ENCODE assay signal across 8 cellular contexts in genomic region chr2:231780123-231780908, GRCh38. TPM values are rescaled to one million over a fixed set of nuclear protein-coding genes. Genes with fewer than 3 reads are reported as not detected.
DNase-seq lines count a peak whose midpoint lies in the region; ATAC-seq, FAIRE-seq and TF ChIP-seq lines count a peak whose summit lies in the region.

No MANE protein-coding gene starts in this region.

- H3K4me1 ChIP-seq in GM12878 (ENCODE audit: control insufficient read depth, insufficient read depth, low read length): peaks cover 4% of the 10 kb centered on the region
- H3K4me1 ChIP-seq in stomach smooth muscle (ENCODE audit: control insufficient read depth, insufficient read depth, low read length): peaks cover 13% of the 10 kb centered on the region

- H3K9me3 Mint-ChIP-seq in activated naive CD4-positive, alpha-beta T cell treated with anti-CD3 and anti-CD28 coated beads for 36 hours: no peaks in the 10 kb centered on the region

- H3K27ac ChIP-seq in GM12878 (ENCODE audit: control insufficient read depth, insufficient read depth): no peak overlapping the region
- H3K27ac ChIP-seq in layer of hippocampus (ENCODE audit: low read depth, low read length): peak overlapping the region; percentile 97
- H3K27ac ChIP-seq in stomach smooth muscle (ENCODE audit: low read length): peak overlapping the region; percentile 73

- no TSS peak for BruUV-seq in GM12878 (replicated peaks; lab: Mats Ljungman, UMichigan)

- no peaks in the 10 kb centered on the region; the same call in 1 of the 2 replicates for H4K20me1 ChIP-seq in GM12878 (ENCODE audit: control insufficient read depth, insufficient read depth)

- RAD21 ChIA-PET in GM12878 (lab: Charles Lee; ENCODE audit: unreplicated experiment): interaction anchor here (1.0 to 1.5 kb wide), 4 partner anchors 8 to 67 kb away, joined by 3 to 4 read pairs (median 3); no protein-coding TSS in a partner anchor

- no peak overlapping the region for H2AFZ ChIP-seq in GM12878 (ENCODE audit: control insufficient read depth, low read depth, low read length)

- CTCF ChIA-PET in activated naive CD4-positive, alpha-beta T cell treated with anti-CD3 and anti-CD28 coated beads for 36 hours (lab: Charles Lee): interaction anchor here (0.6 to 2.1 kb wide), 4 partner anchors 13 to 105 kb away, joined by 3 to 10 read pairs (median 4); no protein-coding TSS in a partner anchor
- CTCF ChIA-PET in GM12878 (lab: Yijun Ruan, JAX): interaction anchor here (1.0 to 1.8 kb wide), 4 partner anchors 9 to 300 kb away, joined by 3 to 8 read pairs (median 3); no protein-coding TSS in a partner anchor

- H3K9ac ChIP-seq in GM12878 (ENCODE audit: control insufficient read depth, insufficient read depth, low read length): peak overlapping the region; percentile 75
- peak overlapping the region; percentile 66 to 82 for H3K9ac ChIP-seq in stomach smooth muscle (ENCODE audit: low read length in 2 of 2)

- TF ChIP-seq RAD21 in GM12878 (IDR thresholded peaks at IDR 0.05; ENCODE audit: insufficient read depth, low read depth, low read length): no peak

- FAIRE-seq in GM12878 (lab: Jason Lieb, UNC): no peak

- intact Hi-C loops in activated naive CD4-positive, alpha-beta T cell treated with anti-CD3 and anti-CD28 coated beads for 36 hours (cut with micrococcal nuclease): loop anchor here (5.0 to 10.0 kb wide), 2 partner anchors 537 to 914 kb away; partner anchors contain the start of gene GIGYF2
- intact Hi-C loops in GM12878 (cut with micrococcal nuclease; ENCODE audit: unreplicated experiment): loop anchor here (2.0 kb wide), 2 partner anchors 60 to 104 kb away; no protein-coding TSS in a partner anchor

- H3K9me3 ChIP-seq in MG63: no peaks in the 10 kb centered on the region
- H3K9me3 ChIP-seq in GM12878 (replicated peaks; ENCODE audit: control insufficient read depth, insufficient read depth, low read length): no peaks in the 10 kb centered on the region
- H3K9me3 ChIP-seq in stomach smooth muscle (ENCODE audit: control insufficient read depth in 2 of 2, low read length in 2 of 2): no peaks in the 10 kb centered on the region

- H3K36me3 Mint-ChIP-seq in activated naive CD4-positive, alpha-beta T cell treated with anti-CD3 and anti-CD28 coated beads for 36 hours (ENCODE audit: low read depth): no peaks in the 10 kb centered on the region

- peak overlapping the region; percentile 92 for H3K4me3 Mint-ChIP-seq in activated naive CD4-positive, alpha-beta T cell treated with anti-CD3 and anti-CD28 coated beads for 36 hours

- no peaks in the 10 kb centered on the region for H3K27me3 Mint-ChIP-seq in activated naive CD4-positive, alpha-beta T cell treated with anti-CD3 and anti-CD28 coated beads for 36 hours (ENCODE audit: low read depth)

- peak; percentile 45 for DNase-seq in activated naive CD4-positive, alpha-beta T cell treated with anti-CD3 and anti-CD28 coated beads for 36 hours
- no peak for DNase-seq in activated naive CD4-positive, alpha-beta T cell treated with anti-CD3 and anti-CD28 coated beads, Interleukin-2, amount 50 U/mL, for 16 hours
- DNase-seq in MG63 (peak; percentile 12), GM12878 (ENCODE audit: low read depth, low spot score) (no peak), HCEC 1CT (no peak)

- ATAC-seq in GM12878 (peak; percentile 41), HG03457 (IDR thresholded peaks at IDR 0.05; ENCODE audit: unreplicated experiment) (no peak)

- no peak for TF ChIP-seq CTCF in GM12878 (IDR thresholded peaks at IDR 0.05 in 2 of 3, conservative IDR thresholded peaks at IDR 0.05 in 1 of 3; ENCODE audit: control insufficient read depth in 2 of 3, extremely low read depth in 1 of 3, insufficient read depth in 1 of 3, low read depth in 3 of 3, low read length in 3 of 3)

- SMC1A ChIA-PET in GM12878 (lab: Charles Lee; ENCODE audit: uncharacterized antibody, unreplicated experiment): interaction anchor here (1.4 kb wide), 1 partner anchor 59 kb away, joined by 5 read pairs; no protein-coding TSS in a partner anchor

- POLR2A ChIA-PET in GM12878 (lab: Charles Lee): interaction anchor here (0.5 to 2.4 kb wide), 9 partner anchors 9 to 175 kb away, joined by 3 to 9 read pairs (median 4); no protein-coding TSS in a partner anchor

- H3K27ac Mint-ChIP-seq in activated naive CD4-positive, alpha-beta T cell treated with anti-CD3 and anti-CD28 coated beads for 36 hours: no peak overlapping the region

- peak overlapping the region; percentile 77 for H3K4me2 ChIP-seq in GM12878 (ENCODE audit: control insufficient read depth, insufficient read depth)

- peaks cover 25% of the 10 kb centered on the region for H3K79me2 ChIP-seq in GM12878 (ENCODE audit: control insufficient read depth, insufficient read depth, low read length)

- no peak for TF ChIP-seq POLR2A in GM12878 (IDR thresholded peaks at IDR 0.05; ENCODE audit: low read depth, low read length)

- H3K27me3 ChIP-seq in MG63: no peaks in the 10 kb centered on the region
- no peaks in the 10 kb centered on the region for H3K27me3 ChIP-seq in GM12878 (replicated peaks in 1 of 2; ENCODE audit: control insufficient read depth in 2 of 2, insufficient read depth in 2 of 2, low read length in 1 of 2)
- H3K27me3 ChIP-seq in layer of hippocampus (ENCODE audit: control insufficient read depth, insufficient read depth, low read length): no peaks in the 10 kb centered on the region
- no peaks in the 10 kb centered on the region for H3K27me3 ChIP-seq in stomach smooth muscle (ENCODE audit: control insufficient read depth in 1 of 2, insufficient read depth in 2 of 2, low read length in 2 of 2)

- WGBS in GM12878 (ENCODE audit: insufficient coverage, insufficient replicate concordance, low lambda C conversion rate, missing lambda C conversion rate): 33% methylated on average over 28 of the region's 51 CpGs

- H3K36me3 ChIP-seq in MG63 (no peaks in the 10 kb centered on the region), GM12878 (ENCODE audit: control insufficient read depth in 2 of 2, insufficient read depth in 2 of 2, low read length in 1 of 2) (no peaks in the 10 kb centered on the region), stomach smooth muscle (ENCODE audit: control insufficient read depth in 2 of 2, insufficient read depth in 2 of 2, low read length in 2 of 2) (no peaks in the 10 kb centered on the region)

- H3K4me3 ChIP-seq in MG63 (peak overlapping the region; percentile 96), GM12878 (peak overlapping the region; percentile 91), stomach smooth muscle (ENCODE audit: low read length in 2 of 2) (peak overlapping the region; percentile 83 to 99)

- no peak for TF ChIP-seq EP300 in GM12878 (IDR thresholded peaks at IDR 0.05; ENCODE audit: borderline replicate concordance in 1 of 2, control insufficient read depth in 1 of 2, low read depth in 2 of 2, low read length in 2 of 2)

- peaks cover 40% of the 10 kb centered on the region for H3K4me1 Mint-ChIP-seq in activated naive CD4-positive, alpha-beta T cell treated with anti-CD3 and anti-CD28 coated beads for 36 hours (ENCODE audit: low read depth)

- in situ Hi-C loops in GM12878 (cut with MboI): no loop called here

TF ChIP-seq in GM12878, 131 proteins besides CTCF, POLR2A, EP300 and RAD21 (continues in another document):
- TF ChIP-seq MXI1 (IDR thresholded peaks at IDR 0.05; ENCODE audit: low read depth, low read length) (0 out of 2 replicates have a peak, but pooled peaks have one; percentile 44), TAF1 (IDR thresholded peaks at IDR 0.05; ENCODE audit: borderline replicate concordance, low read depth, low read length) (no peak), RUNX3 (IDR thresholded peaks at IDR 0.05; ENCODE audit: low read length) (peak; percentile 44; the same call in 1 of the 2 replicates)

RNA-seq across cellular contexts. Expression of gene PDE6D, which starts 0.8 kb away (rescaled TPM):
- total RNA-seq in activated naive CD4-positive, alpha-beta T cell treated with anti-CD3 and anti-CD28 coated beads for 36 hours: 10 to 100 TPM; 25.6 to 27.1 TPM
- 29.7 and 35.9 TPM in 2 replicates for total RNA-seq in MG63 (2014; rRNA removed; shearing (Covaris generic); ENCODE audit: low replicate concordance)
- total RNA-seq in GM12878 (2013; cell fraction: nucleolus; rRNA removed): 32.4 and 37.4 TPM in 2 replicates
- total RNA-seq in GM12878 (2014; rRNA removed) (51.1 and 56.9 TPM in 2 replicates), GM12878 (2014; rRNA removed; fragmentation: Illumina TruSeq; extraction: Trizol) (46.0 and 48.0 TPM in 2 replicates), GM12878 (2021) (39.2 and 42.6 TPM in 2 replicates)
- 27.4 TPM for polyA plus RNA-seq in GM12878 (2011; ENCODE audit: low read depth)
- polyA plus RNA-seq in GM12878 (2011; rRNA removed) (62.5 and 66.9 TPM in 2 replicates), GM12878 (2014; fragmentation: Illumina TruSeq; extraction: Trizol) (66.2 and 86.5 TPM in 2 replicates), GM12878 (2014; fragmentation: Nextera tagmentation; extraction: Ambion mirVana) (10 to 100 TPM in 1 of 2 experiments, 1 to 10 TPM in 1; 8.2 to 15.9 TPM), GM12878 (2014; rRNA removed) (47.2 and 61.3 TPM in 2 replicates), GM12878 (2016; fragmentation: Nextera tagmentation; extraction: Ambion mirVana) (10 to 100 TPM; 68.9 to 69.4 TPM)
- 51.4 and 53.3 TPM in 2 replicates for polyA plus RNA-seq in GM12878 (2011; cell fraction: cytosol; rRNA removed)
- 20.3 and 28.7 TPM in 2 replicates for polyA plus RNA-seq in GM12878 (2011; cell fraction: nucleus; rRNA removed)
- 22.3 and 25.5 TPM in 2 replicates for polyA plus RNA-seq in GM12878 (2012)
- polyA minus RNA-seq in GM12878 (2011; rRNA and poly(A)+ RNA removed): 23.3 and 31.5 TPM in 2 replicates
- polyA minus RNA-seq in GM12878 (2011; cell fraction: cytosol; rRNA and poly(A)+ RNA removed): 5.5 and 7.0 TPM in 2 replicates
- polyA minus RNA-seq in GM12878 (2011; cell fraction: nucleus; rRNA and poly(A)+ RNA removed): 6.2 and 8.4 TPM in 2 replicates

RNA-seq across cellular contexts. Expression of gene COPS7B, which starts 5.9 kb away (rescaled TPM):
- 10 to 100 TPM; 47.3 to 52.8 TPM for total RNA-seq in activated naive CD4-positive, alpha-beta T cell treated with anti-CD3 and anti-CD28 coated beads for 36 hours
- 40.6 and 56.4 TPM in 2 replicates for total RNA-seq in MG63 (2014; rRNA removed; shearing (Covaris generic); ENCODE audit: low replicate concordance)
- 55.7 and 60.4 TPM in 2 replicates for total RNA-seq in GM12878 (2013; cell fraction: nucleolus; rRNA removed)
- total RNA-seq in GM12878 (2014; rRNA removed) (30.6 and 40.2 TPM in 2 replicates), GM12878 (2014; rRNA removed; fragmentation: Illumina TruSeq; extraction: Trizol) (17.6 and 18.0 TPM in 2 replicates), GM12878 (2021) (37.1 and 40.6 TPM in 2 replicates)
- 21.9 TPM for polyA plus RNA-seq in GM12878 (2011; ENCODE audit: low read depth)
- polyA plus RNA-seq in GM12878 (2011; rRNA removed) (46.6 and 58.8 TPM in 2 replicates), GM12878 (2014; fragmentation: Illumina TruSeq; extraction: Trizol) (28.5 and 39.0 TPM in 2 replicates), GM12878 (2014; fragmentation: Nextera tagmentation; extraction: Ambion mirVana) (1 to 10 TPM; 6.3 to 9.6 TPM), GM12878 (2014; rRNA removed) (46.6 and 50.3 TPM in 2 replicates), GM12878 (2016; fragmentation: Nextera tagmentation; extraction: Ambion mirVana) (10 to 100 TPM; 42.8 to 44.1 TPM)
- polyA plus RNA-seq in GM12878 (2011; cell fraction: cytosol; rRNA removed): 60.4 and 61.3 TPM in 2 replicates
- polyA plus RNA-seq in GM12878 (2011; cell fraction: nucleus; rRNA removed): 87.3 and 94.7 TPM in 2 replicates
- 23.0 and 28.6 TPM in 2 replicates for polyA plus RNA-seq in GM12878 (2012)
- 33.9 and 37.1 TPM in 2 replicates for polyA minus RNA-seq in GM12878 (2011; rRNA and poly(A)+ RNA removed)
- polyA minus RNA-seq in GM12878 (2011; cell fraction: cytosol; rRNA and poly(A)+ RNA removed): 17.0 and 17.6 TPM in 2 replicates
- 18.7 and 28.3 TPM in 2 replicates for polyA minus RNA-seq in GM12878 (2011; cell fraction: nucleus; rRNA and poly(A)+ RNA removed)

Comparison
In these comparisons a context has a peak if more than half of its experiments do, and no peak if none do; other contexts are left out.
1. DNase-seq: peak in activated naive CD4-positive, alpha-beta T cell treated with anti-CD3 and anti-CD28 coated beads for 36 hours (single experiment) and MG63 (single experiment); none in activated naive CD4-positive, alpha-beta T cell treated with anti-CD3 and anti-CD28 coated beads, Interleukin-2, amount 50 U/mL, for 16 hours (single experiment), GM12878 (single experiment) and HCEC 1CT (single experiment).
2. Peak in every context shown above with its lines, with median percentiles within 50 percentile points of each other: H3K4me3 ChIP-seq.